29 cellular contexts compared by ENCODE assay signal in the genomic region with DNA sequence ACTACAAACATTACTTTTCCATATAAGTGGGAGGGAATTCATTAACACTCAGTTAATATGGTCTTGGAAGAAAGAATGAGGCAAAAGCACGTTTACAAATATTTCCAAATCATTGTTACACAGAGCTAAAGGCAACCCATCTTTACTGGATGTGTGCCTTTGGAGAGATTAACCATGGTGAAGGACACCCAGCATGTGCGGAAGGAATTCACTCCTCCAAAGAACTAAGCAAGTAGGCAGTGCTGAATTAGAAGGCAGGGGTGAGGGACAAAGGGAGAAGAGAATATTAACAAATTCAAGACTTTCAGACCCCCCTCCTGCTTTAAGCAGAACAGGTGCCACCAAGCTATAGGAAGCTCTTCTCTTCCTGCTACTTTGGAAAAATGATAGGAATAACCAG. TPM values are rescaled to one million over a fixed set of nuclear protein-coding genes. Genes with fewer than 3 reads are reported as not detected.
"Had no signal": no experiment of that assay in that cellular context is flagged by ENCODE, and none has a peak within 500 bp of the region (broad histone marks: within the 10 kb centered on the region; RNA-seq: fewer than 3 reads in every experiment).

No MANE protein-coding gene starts in this region.

- H3K4me1 Mint-ChIP-seq: immature natural killer cell, memory B cell had no signal

- DNase-seq: effector memory CD8-positive, alpha-beta T cell; glutamatergic neuron; immature natural killer cell; kidney; left cardiac atrium; left ventricle myocardium inferior; lower lobe of right lung; midbrain; naive B cell; occipital lobe; retina; right lobe of liver; spleen; stimulated activated CD4-positive, alpha-beta T cell treated with anti-CD3 and anti-CD28 coated beads, Interleukin-15, amount 100 ng/mL, for 24 hours; stimulated activated CD4-positive, alpha-beta T cell treated with anti-CD3 and anti-CD28 coated beads, Interleukin-1b, Interleukin-23, amount 100 ng/mL, for 48 hours; stimulated activated CD4-positive, alpha-beta T cell treated with anti-CD3 and anti-CD28 coated beads, Interleukin-4, amount 100 ng/mL, for 4 hours; stimulated activated naive CD4-positive, alpha-beta T cell; stomach; substantia nigra; trophoblast cell had no signal

- H3K27me3 Mint-ChIP-seq: effector memory CD8-positive, alpha-beta T cell; memory B cell; naive B cell had no signal

- H3K36me3 Mint-ChIP-seq: immature natural killer cell, memory B cell, naive B cell had no signal

- H3K4me1 ChIP-seq: esophagus muscularis mucosa, gastroesophageal sphincter, left ventricle myocardium inferior, lower lobe of right lung, parathyroid adenoma, prostate gland, right lobe of liver, spleen, stomach had no signal

- H3K4me3 ChIP-seq: esophagus muscularis mucosa, gastroesophageal sphincter, left ventricle myocardium inferior, lower lobe of right lung, prostate gland, right lobe of liver, spleen, stomach, thoracic aorta had no signal

- H3K27ac Mint-ChIP-seq: effector memory CD8-positive, alpha-beta T cell; immature natural killer cell; memory B cell; naive B cell; nephron had no signal

- H3K9me3 Mint-ChIP-seq: memory B cell, naive B cell, nephron had no signal

- H3K9ac ChIP-seq: parathyroid adenoma had no signal

- H3K36me3 ChIP-seq: esophagus muscularis mucosa, gastroesophageal sphincter, left ventricle myocardium inferior, lower lobe of right lung, prostate gland, right lobe of liver, spleen, stomach, thoracic aorta had no signal

- ATAC-seq: effector memory CD8-positive, alpha-beta T cell; gastroesophageal sphincter; left cardiac atrium; lower lobe of right lung; right lobe of liver had no signal

- H3K27ac ChIP-seq: epithelial cell of prostate, esophagus muscularis mucosa, gastroesophageal sphincter, left ventricle myocardium inferior, lower lobe of right lung, parathyroid adenoma, prostate gland, right lobe of liver, spleen, stomach, thoracic aorta had no signal

- H3K4me3 Mint-ChIP-seq: effector memory CD8-positive, alpha-beta T cell; immature natural killer cell; memory B cell; naive B cell; nephron had no signal

- H3K27me3 ChIP-seq: esophagus muscularis mucosa, gastroesophageal sphincter, right lobe of liver, spleen, stomach had no signal

- H3K9me3 ChIP-seq: esophagus muscularis mucosa, gastroesophageal sphincter, left ventricle myocardium inferior, lower lobe of right lung, prostate gland, right lobe of liver, spleen, stomach, thoracic aorta had no signal

- H3K79me2 ChIP-seq: parathyroid adenoma had no signal

- H2AFZ ChIP-seq: parathyroid adenoma had no signal

RNA-seq across cellular contexts. Expression of gene ARPP21, which starts 10.1 kb away (rescaled TPM):
- total RNA-seq: fibroblast of villous mesenchyme, left cardiac atrium, left ventricle myocardium inferior, lower lobe of right lung had no signal
- polyA plus RNA-seq: immature natural killer cell had no signal
